In the genomic region with DNA sequence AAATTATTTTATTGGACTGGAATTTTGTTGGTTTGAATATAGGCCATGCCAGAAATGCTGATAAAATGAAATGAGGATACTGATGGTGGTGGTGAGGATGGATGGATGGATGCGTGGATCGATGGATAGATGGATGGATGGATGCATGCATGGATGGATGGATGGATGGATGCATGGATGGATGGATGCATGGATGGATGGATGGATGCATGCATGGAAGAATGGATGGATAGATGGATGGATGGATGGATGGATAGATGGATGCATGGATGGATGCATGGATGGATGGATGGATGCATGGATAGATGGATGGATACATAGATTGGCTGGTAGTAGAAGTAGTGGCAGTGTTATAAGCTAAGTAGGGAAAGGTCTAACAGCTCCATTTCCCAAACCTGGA, we compare ENCODE assay signal across 1 cellular context.
TF ChIP-seq lines count a peak whose summit lies in the region.

No MANE protein-coding gene starts in this region.

TF ChIP-seq in H1, 55 proteins besides CTCF, POLR2A, EP300 and RAD21:
- TF ChIP-seq TCF12 (IDR thresholded peaks at IDR 0.05; ENCODE audit: low read depth, low read length) (no peak), POU5F1 (IDR thresholded peaks at IDR 0.05; ENCODE audit: low read depth, low read length) (no peak), SUZ12 (IDR thresholded peaks at IDR 0.05; ENCODE audit: low read length) (no peak), GABPA (IDR thresholded peaks at IDR 0.05; ENCODE audit: borderline replicate concordance, insufficient read depth, low read length) (no peak), CEBPB (IDR thresholded peaks at IDR 0.05; ENCODE audit: low read depth, low read length) (no peak), RXRA (IDR thresholded peaks at IDR 0.05; ENCODE audit: insufficient read depth, low read depth, low read length) (no peak)
